ENCODE assay signal across 22 cellular contexts in genomic region chr1:173152585-173152984, GRCh38. TPM values are rescaled to one million over a fixed set of nuclear protein-coding genes. Genes with fewer than 3 reads are reported as not detected.
DNase-seq lines count a peak whose midpoint lies in the region; ATAC-seq and TF ChIP-seq lines count a peak whose summit lies in the region.
"Had no signal": no experiment of that assay in that cellular context is flagged by ENCODE, and none has a peak within 500 bp of the region (broad histone marks: within the 10 kb centered on the region; RNA-seq: fewer than 3 reads in every experiment).

No MANE protein-coding gene starts in this region.

- WGBS in heart left ventricle, 4 donors, result 90 to 94% (median 92%) methylated on average over 2 of the region's 2 CpGs

- TF ChIP-seq POLR2A in heart left ventricle (IDR thresholded peaks at IDR 0.05), result no peak

- H3K9me3 Mint-ChIP-seq in naive thymus-derived CD8-positive, alpha-beta T cell, result peaks cover 0 to 33% (median 7%) of the 10 kb centered on the region in 9 donors

- no peaks in the 10 kb centered on the region for H3K36me3 ChIP-seq in heart left ventricle
- H3K36me3 ChIP-seq: BLaER1 treated with 17β-estradiol and CSF1 and Interleukin-3, amounts not matched to agents 10 nM and 100 nM had no signal

- no peak overlapping the region for H3K4me3 ChIP-seq in epithelial cell of esophagus (ENCODE audit: low read length)
- no peak overlapping the region for H3K4me3 ChIP-seq in fibroblast of villous mesenchyme (ENCODE audit: low read depth, low read length)
- no peak overlapping the region for H3K4me3 ChIP-seq in heart left ventricle
- H3K4me3 ChIP-seq: BLaER1 treated with 17β-estradiol and CSF1 and Interleukin-3, amounts not matched to agents 10 nM and 100 nM had no signal

- H3K9me3 ChIP-seq in heart left ventricle, result no peaks in the 10 kb centered on the region

- H3K4me1 Mint-ChIP-seq in naive thymus-derived CD8-positive, alpha-beta T cell, result peaks cover 3 to 7% (median 5%) of the 10 kb centered on the region in 4 donors
- H3K4me1 Mint-ChIP-seq: B cell had no signal

- ATAC-seq in naive thymus-derived CD8-positive, alpha-beta T cell, result no peak
- ATAC-seq in HG02588 (IDR thresholded peaks at IDR 0.05; ENCODE audit: unreplicated experiment), result no peak
- no peak for ATAC-seq in heart left ventricle
- ATAC-seq: HCT116 had no signal

- no peak for TF ChIP-seq CTCF in epithelial cell of esophagus (IDR thresholded peaks at IDR 0.05; ENCODE audit: insufficient read depth, low read depth, low read length, missing control alignments)
- no peak for TF ChIP-seq CTCF in fibroblast of villous mesenchyme (IDR thresholded peaks at IDR 0.05; ENCODE audit: insufficient read depth, low read depth, low read length)
- TF ChIP-seq CTCF in heart left ventricle (IDR thresholded peaks at IDR 0.05), result no peak

- H3K27ac ChIP-seq in heart left ventricle, result no peak overlapping the region
- H3K27ac ChIP-seq: BLaER1 treated with 17β-estradiol and CSF1 and Interleukin-3, amounts not matched to agents 10 nM and 100 nM; HL-60 had no signal

- H3K36me3 Mint-ChIP-seq in naive thymus-derived CD8-positive, alpha-beta T cell, result peaks cover 0 to 35% (median 12%) of the 10 kb centered on the region in 3 donors

- no peaks in the 10 kb centered on the region for H3K4me1 ChIP-seq in heart left ventricle

- intact Hi-C loops in heart left ventricle (cut with DNase I), result no loop called here

- H3K27ac Mint-ChIP-seq in naive thymus-derived CD8-positive, alpha-beta T cell, result no peak overlapping the region
- H3K27ac Mint-ChIP-seq: B cell; CD4-positive, CD25-positive, alpha-beta regulatory T cell had no signal

- DNase-seq in Ammon's horn (ENCODE audit: low spot score) (peak; percentile 4), NCI-H226 (peak; percentile 10), epithelial cell of esophagus (ENCODE audit: low read depth) (peak; percentile 82), fibroblast of villous mesenchyme (ENCODE audit: low read depth) (peak; percentile 39), heart left ventricle (no peak)
- no peak for DNase-seq in naive thymus-derived CD8-positive, alpha-beta T cell
- DNase-seq: 8988T; CD4-positive, CD25-positive, alpha-beta regulatory T cell; CD8-positive, alpha-beta memory T cell; COR-L47; DMS 273 treated with DMSO at 0.1 percent for 48 hours; DMS53; DND-41; EL; GOT3; H7 had no signal

- no peaks in the 10 kb centered on the region for H3K27me3 Mint-ChIP-seq in naive thymus-derived CD8-positive, alpha-beta T cell

- H3K27me3 ChIP-seq in heart left ventricle, result no peaks in the 10 kb centered on the region
- H3K27me3 ChIP-seq: BLaER1 treated with 17β-estradiol and CSF1 and Interleukin-3, amounts not matched to agents 10 nM and 100 nM had no signal

- H3K4me3 Mint-ChIP-seq in naive thymus-derived CD8-positive, alpha-beta T cell, result no peak overlapping the region
- H3K4me3 Mint-ChIP-seq: B cell; CD4-positive, CD25-positive, alpha-beta regulatory T cell; CD8-positive, alpha-beta memory T cell had no signal

- POLR2A ChIA-PET in naive thymus-derived CD8-positive, alpha-beta T cell (lab: Charles Lee), result no interaction called here

RNA-seq across cellular contexts. Expression of gene TNFSF4, which starts 54.5 kb away (rescaled TPM):
- total RNA-seq in fibroblast of villous mesenchyme (45.1 and 127 TPM in 2 replicates), heart left ventricle (1 to 10 TPM in 1 of 9 donors, under 1 TPM in 8; 0.19 to 1.6 (median 0.65) TPM)
- total RNA-seq in naive thymus-derived CD8-positive, alpha-beta T cell, result 1 to 10 TPM; 1.6 to 2.3 TPM
- under 1 TPM; 0.13 to 0.68 (median 0.29) TPM for polyA plus RNA-seq in naive thymus-derived CD8-positive, alpha-beta T cell
- polyA plus RNA-seq in heart left ventricle, result under 1 TPM; 0.42 to 0.57 TPM
- total RNA-seq: HT1080 had no signal

Comparison
In these comparisons a context has a peak if more than half of its experiments do, and no peak if none do; other contexts are left out.
1. DNase-seq: peak in Ammon's horn (single experiment), NCI-H226 (single experiment), epithelial cell of esophagus (single experiment) and fibroblast of villous mesenchyme (single experiment); none in naive thymus-derived CD8-positive, alpha-beta T cell (0 of 10) and heart left ventricle (0 of 5).
2. RNA of gene TNFSF4, which starts 54.5 kb away (total RNA-seq): 45.1 to 127 TPM in fibroblast of villous mesenchyme; 1.6 to 2.3 TPM in naive thymus-derived CD8-positive, alpha-beta T cell and 0.19 to 1.6 TPM in heart left ventricle; every median in the first group is over 10 times any median in the second.